In the genomic region with DNA sequence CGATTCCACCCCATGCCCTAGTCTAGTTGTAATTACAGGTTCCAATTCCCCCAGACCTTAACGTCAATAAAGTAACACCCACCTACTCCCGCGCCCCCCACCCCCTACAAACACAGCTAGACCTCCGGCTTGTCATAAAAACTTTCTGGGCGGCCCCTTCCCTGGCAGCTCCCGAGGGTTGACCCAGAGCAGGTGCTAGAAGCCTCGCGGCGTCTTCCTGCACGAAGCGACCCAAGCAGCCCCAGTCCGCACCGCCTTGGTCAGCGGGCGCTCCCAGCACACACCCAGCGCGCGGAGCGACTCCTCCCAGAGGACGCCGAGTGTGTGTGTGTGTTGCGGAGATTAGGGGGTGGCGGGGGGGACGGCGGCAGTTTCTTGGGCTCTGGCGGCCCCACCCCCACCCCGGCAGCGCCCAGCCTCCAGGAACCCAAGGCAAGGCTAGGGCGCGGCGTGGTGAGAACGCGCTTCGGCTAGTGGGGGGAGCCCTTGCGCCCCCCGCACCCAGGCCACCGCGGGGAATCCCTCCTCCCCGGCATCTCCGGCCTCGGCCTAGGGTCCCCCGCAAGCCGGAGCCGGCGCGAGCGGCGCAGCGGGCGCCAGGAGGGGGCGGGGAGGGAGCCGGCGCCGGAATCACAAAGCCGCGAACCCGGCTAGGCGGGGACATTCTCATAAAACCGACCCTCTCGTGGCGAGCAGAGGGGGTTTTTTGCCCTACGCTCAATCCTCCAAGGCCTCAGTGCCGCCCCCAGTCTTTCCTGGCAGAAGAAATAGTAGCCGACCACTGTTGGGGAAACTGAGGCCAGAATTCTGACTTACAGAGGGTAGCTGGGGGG, we compare ENCODE assay signal across 2 cellular contexts.
TF ChIP-seq lines count a peak whose summit lies in the region.

No MANE protein-coding gene starts in this region.

TF ChIP-seq in A549, 52 proteins besides CTCF, POLR2A, EP300 and RAD21:
- 0 out of 2 replicates have a peak, but pooled peaks have one; percentile 53 for TF ChIP-seq HDAC2 (IDR thresholded peaks at IDR 0.05)
- TF ChIP-seq, protein P1, sequence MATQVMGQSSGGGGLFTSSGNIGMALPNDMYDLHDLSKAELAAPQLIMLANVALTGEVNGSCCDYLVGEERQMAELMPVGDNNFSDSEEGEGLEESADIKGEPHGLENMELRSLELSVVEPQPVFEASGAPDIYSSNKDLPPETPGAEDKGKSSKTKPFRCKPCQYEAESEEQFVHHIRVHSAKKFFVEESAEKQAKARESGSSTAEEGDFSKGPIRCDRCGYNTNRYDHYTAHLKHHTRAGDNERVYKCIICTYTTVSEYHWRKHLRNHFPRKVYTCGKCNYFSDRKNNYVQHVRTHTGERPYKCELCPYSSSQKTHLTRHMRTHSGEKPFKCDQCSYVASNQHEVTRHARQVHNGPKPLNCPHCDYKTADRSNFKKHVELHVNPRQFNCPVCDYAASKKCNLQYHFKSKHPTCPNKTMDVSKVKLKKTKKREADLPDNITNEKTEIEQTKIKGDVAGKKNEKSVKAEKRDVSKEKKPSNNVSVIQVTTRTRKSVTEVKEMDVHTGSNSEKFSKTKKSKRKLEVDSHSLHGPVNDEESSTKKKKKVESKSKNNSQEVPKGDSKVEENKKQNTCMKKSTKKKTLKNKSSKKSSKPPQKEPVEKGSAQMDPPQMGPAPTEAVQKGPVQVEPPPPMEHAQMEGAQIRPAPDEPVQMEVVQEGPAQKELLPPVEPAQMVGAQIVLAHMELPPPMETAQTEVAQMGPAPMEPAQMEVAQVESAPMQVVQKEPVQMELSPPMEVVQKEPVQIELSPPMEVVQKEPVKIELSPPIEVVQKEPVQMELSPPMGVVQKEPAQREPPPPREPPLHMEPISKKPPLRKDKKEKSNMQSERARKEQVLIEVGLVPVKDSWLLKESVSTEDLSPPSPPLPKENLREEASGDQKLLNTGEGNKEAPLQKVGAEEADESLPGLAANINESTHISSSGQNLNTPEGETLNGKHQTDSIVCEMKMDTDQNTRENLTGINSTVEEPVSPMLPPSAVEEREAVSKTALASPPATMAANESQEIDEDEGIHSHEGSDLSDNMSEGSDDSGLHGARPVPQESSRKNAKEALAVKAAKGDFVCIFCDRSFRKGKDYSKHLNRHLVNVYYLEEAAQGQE (IDR thresholded peaks at IDR 0.05): no peak

TF ChIP-seq in H1, 55 proteins besides CTCF, POLR2A, EP300 and RAD21 (continues in another document):
- TF ChIP-seq ASH2L (IDR thresholded peaks at IDR 0.05; ENCODE audit: low read length) (peak; percentile 49), RBBP5 (IDR thresholded peaks at IDR 0.05; ENCODE audit: borderline replicate concordance, low read depth, low read length) (no peak; the same call in 1 of the 2 replicates), HDAC6 (IDR thresholded peaks at IDR 0.05; ENCODE audit: low read depth, low read length) (no peak), USF2 (IDR thresholded peaks at IDR 0.05; ENCODE audit: low read length) (no peak), SUZ12 (IDR thresholded peaks at IDR 0.05; ENCODE audit: low read length) (no peak), CHD1 (IDR thresholded peaks at IDR 0.05; ENCODE audit: low read depth, low read length) (no peak), SP4 (IDR thresholded peaks at IDR 0.05; ENCODE audit: low read length) (no peak), ZNF274 (IDR thresholded peaks at IDR 0.05; ENCODE audit: borderline replicate concordance, extremely low read depth, low read length) (no peak), EZH2 (IDR thresholded peaks at IDR 0.05; ENCODE audit: low read depth, low read length, severe bottlenecking) (no peak), PHF8 (conservative IDR thresholded peaks at IDR 0.05; ENCODE audit: low read depth, low read length) (peak; percentile 22; the same call in 1 of the 2 replicates), POLR2AphosphoS5 (IDR thresholded peaks at IDR 0.05; ENCODE audit: low read depth, low read length) (no peak; the same call in 1 of the 2 replicates), TCF12 (IDR thresholded peaks at IDR 0.05; ENCODE audit: low read depth, low read length) (no peak), YY1 (IDR thresholded peaks at IDR 0.05; ENCODE audit: low read depth, low read length) (no peak), RNF2 (IDR thresholded peaks at IDR 0.05; ENCODE audit: borderline replicate concordance, low read depth, low read length, missing control alignments, poor library complexity, severe bottlenecking) (no peak), BCL11A (IDR thresholded peaks at IDR 0.05; ENCODE audit: low read depth in 2 of 2, low read length in 2 of 2) (no peak), CTBP2 (IDR thresholded peaks at IDR 0.05; ENCODE audit: borderline replicate concordance, insufficient read depth, insufficient read length, low read length) (peak; percentile 79), CHD2 (IDR thresholded peaks at IDR 0.05; ENCODE audit: low read length) (no peak), KDM5A (IDR thresholded peaks at IDR 0.05; ENCODE audit: low read length) (no peak), CEBPB (IDR thresholded peaks at IDR 0.05; ENCODE audit: low read depth, low read length) (no peak), MAX (IDR thresholded peaks at IDR 0.05) (no peak), HDAC2 (IDR thresholded peaks at IDR 0.05; ENCODE audit: borderline replicate concordance in 1 of 2, low read depth in 2 of 2, low read length in 2 of 2) (no peak; a peak in 1 of 4 replicates), NANOG (IDR thresholded peaks at IDR 0.05; ENCODE audit: insufficient read depth, low read depth, low read length, poor library complexity, severe bottlenecking) (peak; percentile 4), TEAD4 (IDR thresholded peaks at IDR 0.05; ENCODE audit: low read depth, low read length) (no peak), SIX5 (IDR thresholded peaks at IDR 0.05; ENCODE audit: low read depth, low read length) (no peak), POU5F1 (IDR thresholded peaks at IDR 0.05; ENCODE audit: low read depth, low read length) (no peak), ATF3 (IDR thresholded peaks at IDR 0.05; ENCODE audit: insufficient read depth, low read depth, low read length) (no peak), SIN3A (conservative IDR thresholded peaks at IDR 0.05 in 1 of 2, IDR thresholded peaks at IDR 0.05 in 1 of 2; ENCODE audit: low read depth in 1 of 2, low read length in 2 of 2) (no peak; a peak in 1 of 4 replicates), RFX5 (IDR thresholded peaks at IDR 0.05; ENCODE audit: borderline replicate concordance, low read depth, low read length) (no peak), GTF2F1 (IDR thresholded peaks at IDR 0.05; ENCODE audit: borderline replicate concordance, low read depth, low read length) (no peak), JUND (IDR thresholded peaks at IDR 0.05; ENCODE audit: low read length) (no peak), SIRT6 (IDR thresholded peaks at IDR 0.05; ENCODE audit: low read length) (no peak), SP1 (IDR thresholded peaks at IDR 0.05; ENCODE audit: low read depth, low read length) (no peak), TAF1 (IDR thresholded peaks at IDR 0.05; ENCODE audit: low read depth, low read length) (peak; percentile 52; the same call in 1 of the 2 replicates), SAP30 (IDR thresholded peaks at IDR 0.05; ENCODE audit: insufficient read depth, insufficient replicate concordance, low read length) (no peak), BRCA1 (IDR thresholded peaks at IDR 0.05; ENCODE audit: low read depth, low read length) (no peak), KDM1A (IDR thresholded peaks at IDR 0.05; ENCODE audit: borderline replicate concordance, low read length) (no peak), CHD7 (IDR thresholded peaks at IDR 0.05; ENCODE audit: insufficient replicate concordance, low read length) (no peak), TAF7 (optimal IDR thresholded peaks at IDR 0.05; ENCODE audit: borderline replicate concordance, low read depth, low read length) (no peak), GABPA (IDR thresholded peaks at IDR 0.05; ENCODE audit: borderline replicate concordance, insufficient read depth, low read length) (no peak), EGR1 (IDR thresholded peaks at IDR 0.05; ENCODE audit: borderline replicate concordance, low read depth, low read length) (0 out of 2 replicates have a peak, but pooled peaks have one; percentile 18), BACH1 (IDR thresholded peaks at IDR 0.05; ENCODE audit: low read length) (no peak), MAFK (IDR thresholded peaks at IDR 0.05; ENCODE audit: low read depth, low read length) (no peak), ATF2 (IDR thresholded peaks at IDR 0.05; ENCODE audit: low read length) (no peak), CBX5 (IDR thresholded peaks at IDR 0.05; ENCODE audit: low read depth, low read length) (no peak)
